8 cellular contexts compared by ENCODE assay signal in the genomic region with DNA sequence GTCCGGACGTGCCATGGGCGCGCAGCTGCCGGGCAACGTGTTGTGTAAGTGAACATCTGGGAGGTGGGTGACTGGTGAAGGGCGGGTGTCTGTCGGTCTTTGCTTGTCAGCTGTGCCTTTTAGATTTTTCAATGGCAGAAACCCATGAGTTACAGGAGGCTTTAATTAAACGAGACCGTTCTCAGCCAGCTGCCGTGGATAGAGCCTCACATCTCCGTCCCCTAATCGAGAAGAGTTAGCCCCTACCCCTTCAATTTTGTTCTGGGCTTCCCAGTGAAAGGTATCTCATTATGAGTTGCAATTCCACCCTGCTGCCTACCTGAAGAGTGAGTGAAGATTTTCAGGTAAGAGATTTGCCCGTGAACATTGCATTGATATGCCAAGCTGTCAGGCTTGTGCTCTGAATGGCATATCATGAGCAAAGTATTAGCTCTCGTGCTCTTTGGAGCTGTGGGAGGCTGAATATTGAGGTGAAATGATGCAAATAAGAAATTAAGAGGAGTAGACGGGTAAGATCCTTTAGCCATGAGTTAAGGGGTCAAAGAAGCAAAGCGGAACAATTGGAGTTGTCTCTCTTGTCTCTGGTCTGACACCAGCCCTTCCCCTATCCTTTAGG.
DNase-seq lines count a peak whose midpoint lies in the region; ATAC-seq and TF ChIP-seq lines count a peak whose summit lies in the region.

No MANE protein-coding gene starts in this region.

- H2AK5ac ChIP-seq in IMR-90 (ENCODE audit: low read depth, low read length) (no peak overlapping the region), mesenchymal stem cell (ENCODE audit: low read length, severe bottlenecking) (no peak overlapping the region)

- no peaks in the 10 kb centered on the region for H3K36me3 Mint-ChIP-seq in CD8-positive, alpha-beta T cell

- H3K18ac ChIP-seq in IMR-90 (ENCODE audit: low read depth, low read length) (no peak overlapping the region), mesenchymal stem cell (ENCODE audit: low read depth in 1 of 2, low read length in 2 of 2) (no peak overlapping the region)

- H3K56ac ChIP-seq in IMR-90 (ENCODE audit: extremely low read depth, insufficient read depth, low read length) = no peak overlapping the region

- H3K27me3 Mint-ChIP-seq in CD8-positive, alpha-beta T cell (ENCODE audit: low read depth) = peaks cover 35% of the 10 kb centered on the region

- H2BK120ac ChIP-seq in IMR-90 (ENCODE audit: low read depth, low read length) (no peak overlapping the region), mesenchymal stem cell (ENCODE audit: low read depth, low read length) (no peak overlapping the region)

- H3K4ac ChIP-seq in IMR-90 (ENCODE audit: low read depth, low read length) (no peak overlapping the region), mesenchymal stem cell (ENCODE audit: low read depth in 1 of 2, low read length in 2 of 2) (no peak overlapping the region)

- H4K20me1 ChIP-seq in IMR-90 (ENCODE audit: insufficient read depth, low read length) = no peaks in the 10 kb centered on the region

- no peaks in the 10 kb centered on the region for H3K9me3 Mint-ChIP-seq in CD8-positive, alpha-beta T cell

- H3K9ac ChIP-seq in IMR-90 (ENCODE audit: low read depth, low read length) (no peak overlapping the region), mesenchymal stem cell (ENCODE audit: low read length) (peak overlapping the region; percentile 88)

- CTCF ChIA-PET in CD8-positive, alpha-beta T cell (lab: Charles Lee) = no interaction called here
- CTCF ChIA-PET in IMR-90 (lab: Yijun Ruan, JAX) = interaction anchor here (0.6 to 1.4 kb wide), 2 partner anchors 10 to 18 kb away, joined by 3 to 4 read pairs; no protein-coding TSS in a partner anchor

- H3K27me3 ChIP-seq in CD8-positive, alpha-beta T cell (ENCODE audit: insufficient read depth, low read length) = no peaks in the 10 kb centered on the region
- H3K27me3 ChIP-seq in IMR-90 (ENCODE audit: control insufficient read depth, insufficient read depth, low read length) = no peaks in the 10 kb centered on the region; the same call in 1 of the 2 replicates
- H3K27me3 ChIP-seq in brain microvascular endothelial cell (replicated peaks) = no peaks in the 10 kb centered on the region
- H3K27me3 ChIP-seq in mesenchymal stem cell (ENCODE audit: control insufficient read depth in 1 of 2, insufficient read depth in 1 of 2, low read length in 2 of 2) = no peaks in the 10 kb centered on the region
- no peaks in the 10 kb centered on the region for H3K27me3 ChIP-seq in tibial nerve

- intact Hi-C loops in CD8-positive, alpha-beta T cell (cut with DNase I, micrococcal nuclease) = no loop called here
- intact Hi-C loops in IMR-90 (cut with micrococcal nuclease) = loop anchor here (2.0 kb wide), 1 partner anchor 92 kb away; no protein-coding TSS in a partner anchor

- H3K27ac Mint-ChIP-seq in CD8-positive, alpha-beta T cell = no peak overlapping the region

- H3K4me3 ChIP-seq in CD8-positive, alpha-beta T cell (ENCODE audit: low read depth, low read length) = no peak overlapping the region
- H3K4me3 ChIP-seq in IMR-90 (ENCODE audit: insufficient read depth, low read depth, low read length) (peak overlapping the region; percentile 54), brain microvascular endothelial cell (ENCODE audit: low read depth, low read length) (peak overlapping the region; percentile 65), mesenchymal stem cell (ENCODE audit: insufficient read depth in 1 of 2, low read depth in 1 of 2, low read length in 2 of 2) (peak overlapping the region; percentile 81), tibial nerve (peak overlapping the region; percentile 68 to 80 (median 74))

- peaks cover 12% of the 10 kb centered on the region for H3K4me1 ChIP-seq in CD8-positive, alpha-beta T cell (ENCODE audit: insufficient read depth, low read length)
- H3K4me1 ChIP-seq in IMR-90 (ENCODE audit: control insufficient read depth, insufficient read depth, low read length) = no peaks in the 10 kb centered on the region
- peaks cover 10% of the 10 kb centered on the region for H3K4me1 ChIP-seq in mesenchymal stem cell (ENCODE audit: control insufficient read depth, insufficient read depth, low read depth, low read length)
- peaks cover 0 to 16% (median 5%) of the 10 kb centered on the region in 4 donors for H3K4me1 ChIP-seq in tibial nerve

- H2AK9ac ChIP-seq in IMR-90 (replicated peaks; ENCODE audit: low read depth, low read length, poor library complexity) = no peak overlapping the region

- H3K36me3 ChIP-seq in CD8-positive, alpha-beta T cell (ENCODE audit: insufficient read depth, low read length) = no peaks in the 10 kb centered on the region
- H3K36me3 ChIP-seq in IMR-90 (ENCODE audit: control insufficient read depth, insufficient read depth, low read length) (no peaks in the 10 kb centered on the region), brain microvascular endothelial cell (replicated peaks) (no peaks in the 10 kb centered on the region), mesenchymal stem cell (ENCODE audit: control insufficient read depth in 1 of 2, insufficient read depth in 2 of 2, low read depth in 1 of 2, low read length in 2 of 2) (no peaks in the 10 kb centered on the region), tibial nerve (no peaks in the 10 kb centered on the region)

- peak overlapping the region; percentile 93 for H2AFZ ChIP-seq in IMR-90 (replicated peaks; ENCODE audit: low read length, poor library complexity)
- H2AFZ ChIP-seq in mesenchymal stem cell (ENCODE audit: low read depth, low read length) = peak overlapping the region; percentile 89

- H2BK5ac ChIP-seq in IMR-90 (ENCODE audit: low read depth, low read length, poor library complexity, severe bottlenecking) (no peak overlapping the region), mesenchymal stem cell (ENCODE audit: low read depth, low read length, poor library complexity, severe bottlenecking) (no peak overlapping the region)

- H3K79me1 ChIP-seq in IMR-90 (ENCODE audit: low read depth in 1 of 2, low read length in 2 of 2) (no peaks in the 10 kb centered on the region), mesenchymal stem cell (replicated peaks; ENCODE audit: low read length, poor library complexity, severe bottlenecking) (no peaks in the 10 kb centered on the region)

- H2BK15ac ChIP-seq in IMR-90 (ENCODE audit: low read depth, low read length) = no peak overlapping the region
- H2BK15ac ChIP-seq in mesenchymal stem cell (ENCODE audit: low read depth, poor library complexity, severe bottlenecking) = peak overlapping the region; percentile 36

- H3K9me3 ChIP-seq in CD8-positive, alpha-beta T cell (ENCODE audit: low read length) = no peaks in the 10 kb centered on the region
- no peaks in the 10 kb centered on the region for H3K9me3 ChIP-seq in IMR-90 (ENCODE audit: control insufficient read depth, insufficient read depth, low read length)
- no peaks in the 10 kb centered on the region for H3K9me3 ChIP-seq in mesenchymal stem cell (ENCODE audit: control insufficient read depth, low read length)
- H3K9me3 ChIP-seq in tibial nerve = no peaks in the 10 kb centered on the region

- H4K8ac ChIP-seq in IMR-90 (ENCODE audit: low read depth in 2 of 2, low read length in 2 of 2) (no peak overlapping the region), mesenchymal stem cell (ENCODE audit: low read length) (peak overlapping the region; percentile 81)

- H4K91ac ChIP-seq in IMR-90 (ENCODE audit: insufficient read depth, low read depth, low read length) (no peak overlapping the region), mesenchymal stem cell (ENCODE audit: low read length) (no peak overlapping the region)

- H3K4me3 Mint-ChIP-seq in CD8-positive, alpha-beta T cell = peak overlapping the region; percentile 62

- H3K4me1 Mint-ChIP-seq in CD8-positive, alpha-beta T cell (ENCODE audit: low read depth) = peaks cover 12% of the 10 kb centered on the region

- no peak for TF ChIP-seq EP300 in tibial nerve (IDR thresholded peaks at IDR 0.05)

- no peak for TF ChIP-seq RAD21 in IMR-90 (IDR thresholded peaks at IDR 0.05; ENCODE audit: low read length)

- 28% methylated on average over 3 of the region's 17 CpGs; no CpG with 5 or more reads in 1 of the 2 experiments for WGBS in IMR-90 (ENCODE audit: extremely low coverage in 2 of 2, insufficient read length in 1 of 2), 2 experiments
- WGBS in mesenchymal stem cell = 34% methylated on average over 17 of the region's 17 CpGs
- WGBS in tibial nerve, 2 donors = 6 to 10% methylated on average over 12 to 17 of the region's 17 CpGs

- H2BK12ac ChIP-seq in mesenchymal stem cell (ENCODE audit: low read length in 2 of 2) = peak overlapping the region; percentile 11 to 15

- H4K5ac ChIP-seq in IMR-90 (ENCODE audit: low read depth, low read length) = no peak overlapping the region

- ATAC-seq in CD8-positive, alpha-beta T cell = no peak
- ATAC-seq in GM19351 (IDR thresholded peaks at IDR 0.05; ENCODE audit: unreplicated experiment) (peak; percentile 21), IMR-90 (ENCODE audit: low read depth) (no peak; the same call in none of the 2 replicates)

- POLR2A ChIA-PET in CD8-positive, alpha-beta T cell (lab: Charles Lee) = no interaction called here
- POLR2A ChIA-PET in IMR-90 (lab: Charles Lee; ENCODE audit: unreplicated experiment) = interaction anchor here (0.5 kb wide), 1 partner anchor 98 kb away, joined by 3 read pairs; no protein-coding TSS in a partner anchor

- TF ChIP-seq CTCF in CD8-positive, alpha-beta T cell (IDR thresholded peaks at IDR 0.05) = no peak
- TF ChIP-seq CTCF in IMR-90 (conservative IDR thresholded peaks at IDR 0.05; ENCODE audit: low read depth, low read length) (no peak), brain microvascular endothelial cell (IDR thresholded peaks at IDR 0.05; ENCODE audit: low read depth, low read length, missing control alignments) (no peak), tibial nerve (IDR thresholded peaks at IDR 0.05) (no peak), GM13977 (IDR thresholded peaks at IDR 0.05; ENCODE audit: extremely low read depth, insufficient read depth, missing control alignments) (no peak)

- H3K14ac ChIP-seq in IMR-90 (replicated peaks; ENCODE audit: low read depth, low read length) = no peak overlapping the region
- H3K14ac ChIP-seq in mesenchymal stem cell (ENCODE audit: low read length in 2 of 2) = no peak overlapping the region

- in situ Hi-C loops in IMR-90 (cut with MboI; ENCODE audit: low sequenced_read_pairs) = no loop called here
- in situ Hi-C loops in brain microvascular endothelial cell (cut with HindIII; ENCODE audit: low pct_ligation_motif_present, low sequenced_read_pairs) = no loop called here
- in situ Hi-C loops in GM13977 (cut with MboI; ENCODE audit: low pct_unique_long_range_greater_than_20kb, low sequenced_read_pairs, unreplicated experiment) = no loop called here

- TF ChIP-seq POLR2A in IMR-90 (IDR thresholded peaks at IDR 0.05; ENCODE audit: low read depth, low read length) = no peak
- no peak for TF ChIP-seq POLR2A in tibial nerve (IDR thresholded peaks at IDR 0.05)

- peak overlapping the region; percentile 85; the same call in 1 of the 2 replicates for H3K4me2 ChIP-seq in IMR-90 (ENCODE audit: low read depth, low read length)
- H3K4me2 ChIP-seq in mesenchymal stem cell (ENCODE audit: low read length, poor library complexity, severe bottlenecking) = peak overlapping the region; percentile 98

- H3K23ac ChIP-seq in IMR-90 (ENCODE audit: low read depth, low read length) = 0 out of 2 replicates have a peak overlapping the region, but pooled peaks have one; percentile 21
- H3K23ac ChIP-seq in mesenchymal stem cell (ENCODE audit: low read length in 2 of 2) = no peak overlapping the region

- no peaks in the 10 kb centered on the region for H3K9me1 ChIP-seq in IMR-90 (ENCODE audit: insufficient read depth, low read length)

- no TSS peak for BruUV-seq in IMR-90 (replicated peaks; lab: Mats Ljungman, UMichigan)

- no peak overlapping the region for H2BK20ac ChIP-seq in IMR-90 (ENCODE audit: low read depth, low read length)

- dilution Hi-C loops in IMR-90 (cut with HindIII; ENCODE audit: low sequenced_read_pairs, unreplicated experiment) = no loop called here

- H3K27ac ChIP-seq in CD8-positive, alpha-beta T cell (ENCODE audit: low read depth, low read length) = no peak overlapping the region
- H3K27ac ChIP-seq in IMR-90 (ENCODE audit: insufficient read depth, low read length) (no peak overlapping the region), brain microvascular endothelial cell (no peak overlapping the region), mesenchymal stem cell (ENCODE audit: low read length, poor library complexity, severe bottlenecking) (no peak overlapping the region), tibial nerve (peak overlapping the region; percentile 89 to 95 (median 92))

- peak in 1 of 7 experiments; percentile 5 for DNase-seq in CD8-positive, alpha-beta T cell
- DNase-seq in IMR-90 (peak; percentile 2), brain microvascular endothelial cell (no peak), mesenchymal stem cell (no peak), tibial nerve (ENCODE audit: low spot score in 2 of 2) (no peak), GM13977 (ENCODE audit: low spot score) (no peak), NCI-H2081 treated with DMSO at 0.1 percent for 48 hours (lab: John Stamatoyannopoulos, UW) (no peak)

Comparison
In these comparisons a context has a peak if more than half of its experiments do, and no peak if none do; other contexts are left out.
1. H3K27ac ChIP-seq: peak in tibial nerve (4 of 4); none in CD8-positive, alpha-beta T cell (single experiment), IMR-90 (single experiment), brain microvascular endothelial cell (single experiment) and mesenchymal stem cell (single experiment).